ENCODE assay signal across 12 cellular contexts in genomic region chr4:3250956-3251690, GRCh38. TPM values are rescaled to one million over a fixed set of nuclear protein-coding genes. Genes with fewer than 3 reads are reported as not detected.
DNase-seq lines count a peak whose midpoint lies in the region; ATAC-seq, FAIRE-seq and TF ChIP-seq lines count a peak whose summit lies in the region.
"Had no signal": no experiment of that assay in that cellular context is flagged by ENCODE, and none has a peak within 500 bp of the region (broad histone marks: within the 10 kb centered on the region; RNA-seq: fewer than 3 reads in every experiment).

No MANE protein-coding gene starts in this region.

- TF ChIP-seq CTCF in epithelial cell of esophagus (IDR thresholded peaks at IDR 0.05; ENCODE audit: insufficient read depth, low read depth, low read length, missing control alignments) (no peak), pancreas (IDR thresholded peaks at IDR 0.05) (no peak)

- H3K4me1 ChIP-seq in pancreas: no peaks in the 10 kb centered on the region

- H3K27me3 ChIP-seq in pancreas: no peaks in the 10 kb centered on the region

- H3K9me3 ChIP-seq in pancreas: no peaks in the 10 kb centered on the region

- no peak for FAIRE-seq in pancreas (lab: Jason Lieb, UNC)

- WGBS in pancreas, 2 donors: 83 to 86% methylated on average over 19 of the region's 19 CpGs

- peak; percentile 53 for DNase-seq in DMS79 treated with DMSO at 0.1 percent for 48 hours (lab: John Stamatoyannopoulos, UW)
- peak; percentile 40 for DNase-seq in NCI-H1092 (lab: John Stamatoyannopoulos, UW)
- DNase-seq in epithelial cell of esophagus (ENCODE audit: low read depth): peak; percentile 14
- peak in 4 of 6 donors; percentile 12 to 60 (median 33) for DNase-seq in pancreas
- DNase-seq in NAMALWA (ENCODE audit: low spot score): no peak
- no peak for DNase-seq in stimulated activated CD4-positive, alpha-beta T cell treated with anti-CD3 and anti-CD28 coated beads, Interleukin-4, amount 100 ng/mL, for 24 hours
- DNase-seq: activated T-cell treated with anti-CD3 and anti-CD28 coated beads for 4 hours, cerebellar nuclear complex, NCI-H1930 had no signal

- H3K27ac ChIP-seq in pancreas: no peak overlapping the region
- H3K27ac ChIP-seq: PC-9 had no signal

- ATAC-seq in pancreas: peak in 2 of 4 donors; percentile 8 to 49
- ATAC-seq in HG02610 (IDR thresholded peaks at IDR 0.05; ENCODE audit: unreplicated experiment): no peak
- no peak for ATAC-seq in GM18858 (IDR thresholded peaks at IDR 0.05; ENCODE audit: unreplicated experiment)

- peaks cover 0 to 7% (median 0%) of the 10 kb centered on the region in 3 donors for H3K36me3 ChIP-seq in pancreas

- no peak overlapping the region for H3K4me3 ChIP-seq in epithelial cell of esophagus (ENCODE audit: low read length)
- H3K4me3 ChIP-seq in pancreas: no peak overlapping the region
- H3K4me3 ChIP-seq: PC-9 had no signal

- intact Hi-C loops in pancreas (cut with DNase I): no loop called here

RNA-seq across cellular contexts. Expression of gene MSANTD1, which starts 2.2 kb away (rescaled TPM):
- total RNA-seq in pancreas: 1 to 10 TPM in 2 of 6 donors, under 1 TPM in 4; 0.54 to 1.6 (median 0.88) TPM
- polyA plus RNA-seq in pancreas: 1 to 10 TPM; 1.3 to 2.9 TPM

RNA-seq across cellular contexts. Expression of gene RGS12, which starts 41.7 kb away (rescaled TPM):
- 10 to 100 TPM in 2 of 6 donors, 1 to 10 TPM in 4; 4.6 to 19.4 (median 8.3) TPM for total RNA-seq in pancreas
- polyA plus RNA-seq in pancreas: 10 to 100 TPM; 21.3 to 21.6 TPM

Comparison
In these comparisons a context has a peak if more than half of its experiments do, and no peak if none do; other contexts are left out.
1. DNase-seq: peak in DMS79 treated with DMSO at 0.1 percent for 48 hours (single experiment), NCI-H1092 (single experiment), epithelial cell of esophagus (single experiment) and pancreas (4 of 6); none in NAMALWA (single experiment) and stimulated activated CD4-positive, alpha-beta T cell treated with anti-CD3 and anti-CD28 coated beads, Interleukin-4, amount 100 ng/mL, for 24 hours (single experiment).